ENCODE assay signal across 8 cellular contexts in genomic region chr13:21476893-21477472, GRCh38. TPM values are rescaled to one million over a fixed set of nuclear protein-coding genes. Genes with fewer than 3 reads are reported as not detected.
DNase-seq lines count a peak whose midpoint lies in the region; ATAC-seq and TF ChIP-seq lines count a peak whose summit lies in the region.

No MANE protein-coding gene starts in this region.

- H3K4me1 Mint-ChIP-seq in Caco-2 (ENCODE audit: low read depth, unreplicated experiment) (peaks cover 14% of the 10 kb centered on the region), neural crest cell (peaks cover 7% of the 10 kb centered on the region)
- H3K4me1 Mint-ChIP-seq in stimulated activated naive CD8-positive, alpha-beta T cell treated with anti-CD3 and anti-CD28 coated beads, Interleukin-15, amount 100 ng/mL, for 72 hours: peaks cover 8% of the 10 kb centered on the region

- peak; percentile 75 for TF ChIP-seq RAD21 in IMR-90 (IDR thresholded peaks at IDR 0.05; ENCODE audit: low read length)

- intact Hi-C loops in Caco-2 (cut with micrococcal nuclease; ENCODE audit: unreplicated experiment): no loop called here
- intact Hi-C loops in IMR-90 (cut with micrococcal nuclease): loop anchor here (2.0 to 10.0 kb wide), 5 partner anchors 412 to 980 kb away; partner anchors contain the start of gene LATS2

- no peak overlapping the region for H4K91ac ChIP-seq in IMR-90 (ENCODE audit: insufficient read depth, low read depth, low read length)

- TF ChIP-seq CTCF in Caco-2 (IDR thresholded peaks at IDR 0.05; ENCODE audit: insufficient read depth in 1 of 2, low read depth in 1 of 2, low read length in 1 of 2, severe bottlenecking in 1 of 2, unreplicated experiment in 1 of 2) (peak; percentile 87 to 95), IMR-90 (conservative IDR thresholded peaks at IDR 0.05; ENCODE audit: low read depth, low read length) (peak; percentile 83), RWPE1 (conservative IDR thresholded peaks at IDR 0.05; ENCODE audit: low read depth) (peak; percentile 96), neural crest cell (conservative IDR thresholded peaks at IDR 0.05) (peak; percentile 97)

- no peak overlapping the region for H3K4ac ChIP-seq in IMR-90 (ENCODE audit: low read depth, low read length)

- H3K79me1 ChIP-seq in IMR-90 (ENCODE audit: low read depth in 1 of 2, low read length in 2 of 2): no peaks in the 10 kb centered on the region

- in situ Hi-C loops in IMR-90 (cut with MboI; ENCODE audit: low sequenced_read_pairs): loop anchor here (5.0 to 25.0 kb wide), 5 partner anchors 180 to 1290 kb away; partner anchors contain the start of genes GJB2, MRPL57 and SKA3

- CTCF ChIA-PET in Caco-2 (lab: Charles Lee): interaction anchor here (0.5 to 3.3 kb wide), 5 partner anchors 11 to 391 kb away, joined by 3 to 16 read pairs (median 7); partner anchors contain the start of gene ZDHHC20
- CTCF ChIA-PET in IMR-90 (lab: Yijun Ruan, JAX): interaction anchor here (0.6 to 3.4 kb wide), 13 partner anchors 9 to 1280 kb away, joined by 3 to 20 read pairs (median 4); partner anchors contain the start of gene ZDHHC20
- CTCF ChIA-PET in RWPE1 (lab: Yijun Ruan, JAX): interaction anchor here (0.5 to 1.4 kb wide), 17 partner anchors 9 to 1322 kb away, joined by 3 to 4 read pairs (median 3); no protein-coding TSS in a partner anchor

- no peak overlapping the region for H2BK5ac ChIP-seq in IMR-90 (ENCODE audit: low read depth, low read length, poor library complexity, severe bottlenecking)

- DNase-seq in Caco-2: peak; percentile 81 to 85
- peak; percentile 74 for DNase-seq in IMR-90
- DNase-seq in RWPE1 (ENCODE audit: low spot score): peak; percentile 52
- peak; percentile 68 for DNase-seq in activated T-helper 9 cell treated with anti-CD3 and anti-CD28 coated beads, Interleukin-2, amount 50 U/mL, for 16 hours (ENCODE audit: low read depth)
- peak; percentile 80 for DNase-seq in foreskin melanocyte
- peak; percentile 92 for DNase-seq in neural crest cell (ENCODE audit: low read depth, low spot score)
- peak; percentile 81 to 86 for DNase-seq in stimulated activated naive CD8-positive, alpha-beta T cell treated with anti-CD3 and anti-CD28 coated beads, Interleukin-15, amount 100 ng/mL, for 72 hours

- ATAC-seq in GM21360 (IDR thresholded peaks at IDR 0.05; ENCODE audit: unreplicated experiment): peak; percentile 67
- peak; percentile 85 for ATAC-seq in IMR-90 (ENCODE audit: low read depth)
- peak; percentile 94 for ATAC-seq in stimulated activated naive CD8-positive, alpha-beta T cell treated with anti-CD3 and anti-CD28 coated beads, Interleukin-15, amount 100 ng/mL, for 72 hours

- H3K27ac ChIP-seq in IMR-90 (ENCODE audit: insufficient read depth, low read length) (no peak overlapping the region), RWPE1 (no peak overlapping the region; the same call in 1 of the 2 replicates)

- peak overlapping the region in 1 of 2 experiments; percentile 63; a peak in 3 of 4 replicates for H4K8ac ChIP-seq in IMR-90 (ENCODE audit: low read depth in 2 of 2, low read length in 2 of 2)

- no peak for TF ChIP-seq POLR2A in IMR-90 (IDR thresholded peaks at IDR 0.05; ENCODE audit: low read depth, low read length)

- H3K4me3 ChIP-seq in Caco-2 (ENCODE audit: low read depth, low read length): no peak overlapping the region
- peak overlapping the region; percentile 27 for H3K4me3 ChIP-seq in IMR-90 (ENCODE audit: insufficient read depth, low read depth, low read length)

- H3K27me3 ChIP-seq in Caco-2 (replicated peaks; ENCODE audit: control insufficient read depth, insufficient read depth, low read length): no peaks in the 10 kb centered on the region
- H3K27me3 ChIP-seq in IMR-90 (ENCODE audit: control insufficient read depth, insufficient read depth, low read length): no peaks in the 10 kb centered on the region

- H3K27me3 Mint-ChIP-seq in Caco-2 (ENCODE audit: insufficient read depth, unreplicated experiment) (no peaks in the 10 kb centered on the region), neural crest cell (ENCODE audit: low read depth) (peaks cover 4% of the 10 kb centered on the region)
- no peaks in the 10 kb centered on the region for H3K27me3 Mint-ChIP-seq in stimulated activated naive CD8-positive, alpha-beta T cell treated with anti-CD3 and anti-CD28 coated beads, Interleukin-15, amount 100 ng/mL, for 72 hours

- no peak overlapping the region for H3K56ac ChIP-seq in IMR-90 (ENCODE audit: extremely low read depth, insufficient read depth, low read length)

- H3K18ac ChIP-seq in IMR-90 (ENCODE audit: low read depth, low read length): no peak overlapping the region

- H2BK20ac ChIP-seq in IMR-90 (ENCODE audit: low read depth, low read length): no peak overlapping the region

- no peak overlapping the region for H2BK15ac ChIP-seq in IMR-90 (ENCODE audit: low read depth, low read length)

- no peaks in the 10 kb centered on the region for H3K9me1 ChIP-seq in IMR-90 (ENCODE audit: insufficient read depth, low read length)

- H4K20me1 ChIP-seq in IMR-90 (ENCODE audit: insufficient read depth, low read length): no peaks in the 10 kb centered on the region

- POLR2A ChIA-PET in Caco-2 (lab: Charles Lee): no interaction called here
- POLR2A ChIA-PET in IMR-90 (lab: Charles Lee; ENCODE audit: unreplicated experiment): no interaction called here
- POLR2A ChIA-PET in RWPE1 (lab: Yijun Ruan, JAX; ENCODE audit: low non-redundant PET): no interaction called here

- peak overlapping the region; percentile 65 for H2AK9ac ChIP-seq in IMR-90 (replicated peaks; ENCODE audit: low read depth, low read length, poor library complexity)

- peak overlapping the region; percentile 83 for H2AFZ ChIP-seq in IMR-90 (replicated peaks; ENCODE audit: low read length, poor library complexity)

- H3K9ac ChIP-seq in IMR-90 (ENCODE audit: low read depth, low read length): 0 out of 2 replicates have a peak overlapping the region, but pooled peaks have one; percentile 8

- no peak overlapping the region for H4K5ac ChIP-seq in IMR-90 (ENCODE audit: low read depth, low read length)

- H3K27ac Mint-ChIP-seq in Caco-2 (ENCODE audit: unreplicated experiment) (peak overlapping the region; percentile 68), neural crest cell (ENCODE audit: unreplicated experiment) (peak overlapping the region; percentile 87)
- H3K27ac Mint-ChIP-seq in stimulated activated naive CD8-positive, alpha-beta T cell treated with anti-CD3 and anti-CD28 coated beads, Interleukin-15, amount 100 ng/mL, for 72 hours: peak overlapping the region; percentile 86 to 88

- H3K4me3 Mint-ChIP-seq in Caco-2 (ENCODE audit: unreplicated experiment) (no peak overlapping the region), neural crest cell (peak overlapping the region; percentile 65)
- peak overlapping the region; percentile 86 to 90 for H3K4me3 Mint-ChIP-seq in stimulated activated naive CD8-positive, alpha-beta T cell treated with anti-CD3 and anti-CD28 coated beads, Interleukin-15, amount 100 ng/mL, for 72 hours

- H3K23ac ChIP-seq in IMR-90 (ENCODE audit: low read depth, low read length): no peak overlapping the region

- H3K4me1 ChIP-seq in Caco-2: peaks cover 11% of the 10 kb centered on the region; the same call in 1 of the 2 replicates
- H3K4me1 ChIP-seq in IMR-90 (ENCODE audit: control insufficient read depth, insufficient read depth, low read length): no peaks in the 10 kb centered on the region

- H3K36me3 ChIP-seq in Caco-2 (ENCODE audit: control insufficient read depth, insufficient read depth, low read length) (no peaks in the 10 kb centered on the region), IMR-90 (ENCODE audit: control insufficient read depth, insufficient read depth, low read length) (no peaks in the 10 kb centered on the region)

- H2AK5ac ChIP-seq in IMR-90 (ENCODE audit: low read depth, low read length): no peak overlapping the region

- H3K4me2 ChIP-seq in IMR-90 (ENCODE audit: low read depth, low read length): peak overlapping the region; percentile 52

- H3K9me3 ChIP-seq in Caco-2 (no peaks in the 10 kb centered on the region), IMR-90 (ENCODE audit: control insufficient read depth, insufficient read depth, low read length) (no peaks in the 10 kb centered on the region)

- H3K14ac ChIP-seq in IMR-90 (replicated peaks; ENCODE audit: low read depth, low read length): no peak overlapping the region

- H2BK120ac ChIP-seq in IMR-90 (ENCODE audit: low read depth, low read length): no peak overlapping the region

- H3K36me3 Mint-ChIP-seq in Caco-2 (ENCODE audit: insufficient read depth, unreplicated experiment) (no peaks in the 10 kb centered on the region), neural crest cell (ENCODE audit: low read depth) (no peaks in the 10 kb centered on the region)

- dilution Hi-C loops in IMR-90 (cut with HindIII; ENCODE audit: low sequenced_read_pairs, unreplicated experiment): no loop called here

- no peaks in the 10 kb centered on the region for H3K9me3 Mint-ChIP-seq in Caco-2 (ENCODE audit: unreplicated experiment)
- no peaks in the 10 kb centered on the region for H3K9me3 Mint-ChIP-seq in neural crest cell
- peaks cover 0 to 3% of the 10 kb centered on the region in 2 donors for H3K9me3 Mint-ChIP-seq in stimulated activated naive CD8-positive, alpha-beta T cell treated with anti-CD3 and anti-CD28 coated beads, Interleukin-15, amount 100 ng/mL, for 72 hours

- WGBS in IMR-90 (ENCODE audit: extremely low coverage in 2 of 2, insufficient read length in 1 of 2), 2 experiments: no CpG with 5 or more reads among the region's 18 CpGs

- BruUV-seq in Caco-2 (replicated peaks; lab: Mats Ljungman, UMichigan) (no TSS peak), IMR-90 (replicated peaks; lab: Mats Ljungman, UMichigan) (no TSS peak)

TF ChIP-seq in IMR-90, 13 proteins besides CTCF, POLR2A, EP300 and RAD21 (continues in another document):
- TF ChIP-seq MAZ (IDR thresholded peaks at IDR 0.05; ENCODE audit: borderline replicate concordance, low read depth, low read length) (no peak; the same call in 1 of the 2 replicates), ELK1 (IDR thresholded peaks at IDR 0.05; ENCODE audit: borderline replicate concordance, low read depth, low read length) (no peak), CHD1 (IDR thresholded peaks at IDR 0.05; ENCODE audit: low read depth, low read length) (no peak), NFE2L2 (IDR thresholded peaks at IDR 0.05; ENCODE audit: low read depth, low read length) (no peak)

RNA-seq across cellular contexts. Expression of gene ZDHHC20, which starts 17.9 kb away (rescaled TPM):
- 84.5 and 87.9 TPM in 2 replicates for total RNA-seq in Caco-2 (2022)
- 72.4 and 104 TPM in 2 replicates for total RNA-seq in IMR-90 (2012; rRNA removed)
- 11.6 and 16.1 TPM in 2 replicates for polyA plus RNA-seq in IMR-90 (2012; rRNA removed)
- polyA plus RNA-seq in IMR-90 (2012; cell fraction: cytosol; rRNA removed): 13.1 and 14.4 TPM in 2 replicates
- polyA plus RNA-seq in IMR-90 (2012; cell fraction: nucleus; rRNA removed; ENCODE audit: low replicate concordance): 3.6 and 7.1 TPM in 2 replicates
- total RNA-seq in neural crest cell: 65.2 and 65.7 TPM in 2 replicates
